In genomic region chr7:73526892-73527821, GRCh38 we compare ENCODE assay signal across 10 cellular contexts. TPM values are rescaled to one million over a fixed set of nuclear protein-coding genes. Genes with fewer than 3 reads are reported as not detected.
DNase-seq lines count a peak whose midpoint lies in the region; ATAC-seq and TF ChIP-seq lines count a peak whose summit lies in the region.
"Had no signal": no experiment of that assay in that cellular context is flagged by ENCODE, and none has a peak within 500 bp of the region (broad histone marks: within the 10 kb centered on the region; RNA-seq: fewer than 3 reads in every experiment).

No MANE protein-coding gene starts in this region.

- no peak overlapping the region for H2BK120ac ChIP-seq in mesendoderm (ENCODE audit: low read depth, low read length)

- H3K9me3 ChIP-seq in DOHH2 (ENCODE audit: control insufficient read depth, insufficient read depth, low read length) (no peaks in the 10 kb centered on the region), KOPT-K1 (ENCODE audit: insufficient read depth, low read length, poor library complexity, severe bottlenecking) (no peaks in the 10 kb centered on the region), PC-9 (ENCODE audit: insufficient read depth, low read depth) (no peaks in the 10 kb centered on the region)
- H3K9me3 ChIP-seq: ovary had no signal

- H3F3A ChIP-seq in DOHH2 (ENCODE audit: control insufficient read depth, insufficient read depth) (peaks cover 40% of the 10 kb centered on the region), PC-9 (ENCODE audit: insufficient read depth, low read depth) (peaks cover 4% of the 10 kb centered on the region; the same call in 1 of the 2 replicates)

- no peaks in the 10 kb centered on the region for H3K79me1 ChIP-seq in mesendoderm (ENCODE audit: low read length)

- peaks cover under 1% of the 10 kb centered on the region for H3K36me3 Mint-ChIP-seq in T-cell

- H4K20me1 ChIP-seq in DOHH2 (ENCODE audit: control insufficient read depth, insufficient read depth, low read depth, low read length), result no peaks in the 10 kb centered on the region
- H4K20me1 ChIP-seq in PC-9 (ENCODE audit: insufficient read depth), result no peaks in the 10 kb centered on the region

- H3K56ac ChIP-seq in mesendoderm (ENCODE audit: low read length), result peak overlapping the region; percentile 3

- no peak for ATAC-seq in T-cell (replicated peaks in 1 of 4)

- intact Hi-C loops in PC-9 (cut with micrococcal nuclease; ENCODE audit: unreplicated experiment), result no loop called here

- POLR2A ChIA-PET in T-cell (lab: Charles Lee), result interaction anchor here in 1 of 2 donors (0.6 to 0.7 kb wide), 3 partner anchors 8 to 111 kb away, joined by 3 to 11 read pairs (median 9); no protein-coding TSS in a partner anchor
- POLR2A ChIA-PET in PC-9 (lab: Charles Lee; ENCODE audit: unreplicated experiment), result interaction anchor here (0.6 to 0.8 kb wide), 3 partner anchors 31 to 832 kb away, joined by 3 to 9 read pairs (median 5); partner anchors contain the start of gene MLXIPL

- peak overlapping the region; percentile 88 for H3K27ac ChIP-seq in DOHH2 (ENCODE audit: low read depth, low read length)
- peak overlapping the region; percentile 86 for H3K27ac ChIP-seq in KOPT-K1 (ENCODE audit: low read depth, low read length, poor library complexity, severe bottlenecking)
- no peak overlapping the region for H3K27ac ChIP-seq in mesendoderm (ENCODE audit: low read depth, low read length)
- H3K27ac ChIP-seq in PC-9, result no peak overlapping the region
- H3K27ac ChIP-seq: ovary had no signal

- no peak overlapping the region for H4K5ac ChIP-seq in mesendoderm (ENCODE audit: low read length)

- no peaks in the 10 kb centered on the region for H3K27me3 Mint-ChIP-seq in T-cell

- H3K4me1 ChIP-seq in DOHH2 (ENCODE audit: control insufficient read depth, low read length), result peaks cover 52% of the 10 kb centered on the region
- H3K4me1 ChIP-seq in mesendoderm (ENCODE audit: control insufficient read depth, low read depth, low read length), result no peaks in the 10 kb centered on the region
- H3K4me1 ChIP-seq in PC-9 (replicated peaks; ENCODE audit: insufficient read depth), result 0 out of 2 replicates have a peak, but pooled peaks cover 4% of the 10 kb centered on the region

- H3K9me2 ChIP-seq in DOHH2 (replicated peaks; ENCODE audit: control insufficient read depth, low read length), result no peaks in the 10 kb centered on the region
- H3K9me2 ChIP-seq in PC-9 (ENCODE audit: insufficient read depth), result no peaks in the 10 kb centered on the region

- DNase-seq in T-cell, result no peak
- peak; percentile 72 for DNase-seq in mesendoderm
- no peak for DNase-seq in PC-9
- DNase-seq in midbrain (lab: John Stamatoyannopoulos, UW), result no peak
- DNase-seq in stimulated activated CD4-positive, alpha-beta T cell treated with anti-CD3 and anti-CD28 coated beads, Interleukin-15, amount 100 ng/mL, for 24 hours, result no peak
- no peak for DNase-seq in mesenteric fat pad (ENCODE audit: low spot score)
- DNase-seq: amniotic stem cell, ovary had no signal

- H3K36me3 ChIP-seq in DOHH2 (ENCODE audit: control insufficient read depth, low read length) (peaks cover 3% of the 10 kb centered on the region; the same call in 1 of the 2 replicates), KOPT-K1 (ENCODE audit: insufficient read depth, low read length) (peaks cover 8% of the 10 kb centered on the region; the same call in 1 of the 2 replicates), mesendoderm (ENCODE audit: control insufficient read depth, insufficient read depth, low read length) (no peaks in the 10 kb centered on the region), PC-9 (ENCODE audit: low read depth) (no peaks in the 10 kb centered on the region)
- H3K36me3 ChIP-seq: ovary had no signal

- no peak overlapping the region for H2AFZ ChIP-seq in PC-9

- H3K4me3 Mint-ChIP-seq in T-cell, result peak overlapping the region in 2 of 3 donors; percentile 32 to 70

- H2BK5ac ChIP-seq in mesendoderm (ENCODE audit: low read length), result no peak overlapping the region

- H3K9ac ChIP-seq in mesendoderm (ENCODE audit: low read length), result no peak overlapping the region

- WGBS in mesendoderm (ENCODE audit: extremely low coverage, insufficient coverage, low lambda C conversion rate), result no CpG with 5 or more reads among the region's 8 CpGs

- H3K27me3 ChIP-seq in DOHH2 (ENCODE audit: control insufficient read depth, low read length) (no peaks in the 10 kb centered on the region), mesendoderm (ENCODE audit: insufficient read depth, low read length, poor library complexity) (no peaks in the 10 kb centered on the region), PC-9 (ENCODE audit: insufficient read depth, low read depth) (no peaks in the 10 kb centered on the region)
- H3K27me3 ChIP-seq: ovary had no signal

- H3K4me1 Mint-ChIP-seq in T-cell, result peaks cover 38 to 46% (median 43%) of the 10 kb centered on the region in 3 donors

- CTCF ChIA-PET in T-cell (lab: Charles Lee), result interaction anchor here (0.5 to 0.6 kb wide), 3 partner anchors 51 to 170 kb away, joined by 3 to 5 read pairs (median 4); partner anchors contain the start of gene TBL2 (in 1 of the 2)
- CTCF ChIA-PET in PC-9 (lab: Charles Lee), result interaction anchor here (0.6 kb wide), 2 partner anchors 12 to 329 kb away, joined by 3 to 8 read pairs; no protein-coding TSS in a partner anchor

- BruUV-seq in PC-9 (replicated peaks; lab: Mats Ljungman, UMichigan), result no TSS peak

- H2AK5ac ChIP-seq in mesendoderm (ENCODE audit: low read length), result no peak overlapping the region

- no peak overlapping the region for H3K23ac ChIP-seq in mesendoderm (ENCODE audit: low read length)

- peak overlapping the region; percentile 59 for H3K4me2 ChIP-seq in DOHH2 (ENCODE audit: low read length)
- H3K4me2 ChIP-seq in mesendoderm (ENCODE audit: low read length), result no peak overlapping the region
- H3K4me2 ChIP-seq in PC-9, result no peak overlapping the region

- H3K4ac ChIP-seq in mesendoderm (ENCODE audit: low read depth, low read length), result no peak overlapping the region

- H3K79me2 ChIP-seq in DOHH2 (ENCODE audit: control insufficient read depth, low read length) (peaks cover 29% of the 10 kb centered on the region), mesendoderm (ENCODE audit: control insufficient read depth, insufficient read depth, low read length) (no peaks in the 10 kb centered on the region), PC-9 (ENCODE audit: low read depth) (no peaks in the 10 kb centered on the region)

- no peak overlapping the region for H2BK15ac ChIP-seq in mesendoderm (replicated peaks; ENCODE audit: low read depth)

- no peak for TF ChIP-seq CTCF in DOHH2 (IDR thresholded peaks at IDR 0.05; ENCODE audit: low read depth, low read length, poor library complexity, severe bottlenecking)
- no peak for TF ChIP-seq CTCF in PC-9 (conservative IDR thresholded peaks at IDR 0.05)

- no peak overlapping the region for H3K18ac ChIP-seq in mesendoderm (ENCODE audit: low read length)

- H4K8ac ChIP-seq in mesendoderm (ENCODE audit: low read depth, low read length), result no peak overlapping the region

- H3K4me3 ChIP-seq in DOHH2 (ENCODE audit: low read length) (peak overlapping the region; percentile 38), mesendoderm (ENCODE audit: low read length) (no peak overlapping the region), PC-9 (no peak overlapping the region)
- H3K4me3 ChIP-seq: ovary had no signal

- no peaks in the 10 kb centered on the region for H3K9me3 Mint-ChIP-seq in T-cell

- peak overlapping the region; percentile 89 to 92 for H3K27ac Mint-ChIP-seq in T-cell

RNA-seq across cellular contexts. Expression of gene BAZ1B, which starts 5.1 kb away (rescaled TPM):
- total RNA-seq in T-cell (10 to 100 TPM; 57.1 to 64.5 (median 63.0) TPM), PC-9 (2021) (73.6 and 88.4 TPM in 2 replicates), mesenteric fat pad (54.5 TPM)
- 45.3 TPM for polyA plus RNA-seq in mesendoderm (2013, experiment 1 of 2)
- polyA plus RNA-seq in mesendoderm (2013, experiment 2 of 2), result 45.3 TPM

RNA-seq across cellular contexts. Expression of gene BCL7B, which starts 30.3 kb away (rescaled TPM):
- total RNA-seq in T-cell, result 100 to 1,000 TPM in 2 of 5 donors, 10 to 100 TPM in 3; 56.3 to 106 (median 63.8) TPM
- 45.0 TPM for polyA plus RNA-seq in mesendoderm (2013, experiment 1 of 2)
- 45.5 TPM for polyA plus RNA-seq in mesendoderm (2013, experiment 2 of 2)
- total RNA-seq in PC-9 (2021), result 57.1 and 70.4 TPM in 2 replicates
- 80.1 TPM for total RNA-seq in mesenteric fat pad

RNA-seq across cellular contexts. Expression of gene TBL2, which starts 51.2 kb away (rescaled TPM):
- 10 to 100 TPM; 14.8 to 38.5 (median 31.6) TPM for total RNA-seq in T-cell
- polyA plus RNA-seq in mesendoderm (2013, experiment 1 of 2), result 19.9 TPM
- 18.5 TPM for polyA plus RNA-seq in mesendoderm (2013, experiment 2 of 2)
- 43.9 and 49.2 TPM in 2 replicates for total RNA-seq in PC-9 (2021)
- total RNA-seq in mesenteric fat pad, result 36.9 TPM

Comparison
In these comparisons a context has a peak if more than half of its experiments do, and no peak if none do; other contexts are left out.
1. H3K27ac ChIP-seq: peak in DOHH2 (single experiment) and KOPT-K1 (single experiment); none in mesendoderm (single experiment) and PC-9 (single experiment).